8 cellular contexts compared by ENCODE assay signal in genomic region chr1:33342041-33342723, GRCh38. TPM values are rescaled to one million over a fixed set of nuclear protein-coding genes. Genes with fewer than 3 reads are reported as not detected.
A peak's percentile ranks its signal among the peaks of the same experiment; 100 is the strongest.
DNase-seq lines count a peak whose midpoint lies in the region; ATAC-seq and TF ChIP-seq lines count a peak whose summit lies in the region.

No MANE protein-coding gene starts in this region.

- intact Hi-C loops in lower leg skin (cut with DNase I; ENCODE audit: low total_unique reads) = no loop called here
- intact Hi-C loops in transverse colon (cut with DNase I; ENCODE audit: low total_unique reads) = no loop called here

- peaks cover 73% of the 10 kb centered on the region for H3K4me1 Mint-ChIP-seq in GM23338

- H3K4me3 ChIP-seq in GM23338 (peak overlapping the region; percentile 11; the same call in 1 of the 2 replicates), lower leg skin (ENCODE audit: low read depth, poor library complexity, severe bottlenecking) (no peak overlapping the region), transverse colon (peak overlapping the region in 1 of 4 donors; percentile 19)

- H3K27me3 ChIP-seq in GM23338 (ENCODE audit: insufficient read depth) (peaks cover 87% of the 10 kb centered on the region), transverse colon (no peaks in the 10 kb centered on the region)

- no peaks in the 10 kb centered on the region for H3K36me3 Mint-ChIP-seq in GM23338 (ENCODE audit: low read depth)

- peaks cover 19% of the 10 kb centered on the region for H4K20me1 ChIP-seq in GM23338 (replicated peaks; ENCODE audit: insufficient read depth)

- peak overlapping the region; percentile 74 for H3K4me2 ChIP-seq in GM23338

- in situ Hi-C loops in transverse colon (cut with MboI; ENCODE audit: low pct_ligation_motif_present in 1 of 4, low pct_unique_long_range_greater_than_20kb in 1 of 4, low sequenced_read_pairs in 3 of 4) = no loop called here

- H3K9me3 Mint-ChIP-seq in GM23338 = no peaks in the 10 kb centered on the region

- no peaks in the 10 kb centered on the region for H3K9me3 ChIP-seq in transverse colon

- ATAC-seq in GM23338 (peak; percentile 74), GM19467 (IDR thresholded peaks at IDR 0.05; ENCODE audit: unreplicated experiment) (no peak)

- no peak overlapping the region for H3K27ac ChIP-seq in GM23338 (ENCODE audit: low read depth)
- peak overlapping the region; percentile 95 to 99 (median 98) for H3K27ac ChIP-seq in transverse colon

- 9 to 30% methylated on average over 6 to 7 of the region's 7 CpGs for WGBS in lower leg skin, 2 donors
- WGBS in transverse colon (ENCODE audit: low coverage in 1 of 2), 2 donors = 19% methylated on average over 6 of the region's 7 CpGs; no CpG with 5 or more reads in 1 of the 2 donors

- H3K9me2 ChIP-seq in GM23338 (ENCODE audit: insufficient read depth) = no peaks in the 10 kb centered on the region

- TF ChIP-seq POLR2A in lower leg skin (IDR thresholded peaks at IDR 0.05) (no peak), transverse colon (IDR thresholded peaks at IDR 0.05) (no peak)

- DNase-seq in GM23338 (ENCODE audit: low spot score) (peak; percentile 65), NCI-H526 (lab: John Stamatoyannopoulos, UW) (peak; percentile 92 to 95), dermis microvascular lymphatic vessel endothelial cell (ENCODE audit: low read depth in 2 of 2) (peak; percentile 87 to 98), lower leg skin (ENCODE audit: low spot score in 2 of 2) (peak; percentile 89 to 94), transverse colon (peak; percentile 77), GDM1 (lab: John Stamatoyannopoulos, UW) (no peak), NOMO-1 treated with dmso at 0.1 percent for 144 hours (lab: John Stamatoyannopoulos, UW; ENCODE audit: unreplicated experiment) (no peak)

- no peak overlapping the region for H2AFZ ChIP-seq in GM23338

- peaks cover 63% of the 10 kb centered on the region for H3K4me1 ChIP-seq in GM23338 (ENCODE audit: insufficient read depth)
- H3K4me1 ChIP-seq in transverse colon = peaks cover 86 to 100% (median 94%) of the 10 kb centered on the region in 4 donors

- no peak for TF ChIP-seq CTCF in GM23338 (conservative IDR thresholded peaks at IDR 0.05; ENCODE audit: low read depth in 2 of 2)
- no peak for TF ChIP-seq CTCF in lower leg skin (IDR thresholded peaks at IDR 0.05)
- no peak for TF ChIP-seq CTCF in transverse colon (IDR thresholded peaks at IDR 0.05)

- H3K27ac Mint-ChIP-seq in GM23338 = no peak overlapping the region

- no peaks in the 10 kb centered on the region for H3K79me2 ChIP-seq in GM23338 (replicated peaks; ENCODE audit: insufficient read depth)

- peaks cover 36% of the 10 kb centered on the region for H3K27me3 Mint-ChIP-seq in GM23338 (ENCODE audit: insufficient read depth, low read depth, poor library complexity)

- H3K4me3 Mint-ChIP-seq in GM23338 = peak overlapping the region; percentile 58

- H3K36me3 ChIP-seq in GM23338 (ENCODE audit: insufficient read depth) (no peaks in the 10 kb centered on the region), transverse colon (no peaks in the 10 kb centered on the region)

- 0 out of 2 replicates have a peak, but pooled peaks cover 8% of the 10 kb centered on the region for H3F3A ChIP-seq in GM23338 (replicated peaks; ENCODE audit: low read depth)

- no peak for TF ChIP-seq EP300 in transverse colon (IDR thresholded peaks at IDR 0.05; ENCODE audit: low read depth)

TF ChIP-seq in GM23338, 12 proteins besides CTCF, POLR2A, EP300 and RAD21:
- peak; percentile 3; the same call in 1 of the 2 replicates for TF ChIP-seq ZNF462 (CRISPR knock-in tag; IDR thresholded peaks at IDR 0.05)
- TF ChIP-seq CREB1 (CRISPR knock-in tag; IDR thresholded peaks at IDR 0.05; ENCODE audit: low read depth) = no peak

RNA-seq across cellular contexts. Expression of gene A3GALT2, which starts 21.3 kb away (rescaled TPM):
- total RNA-seq in GM23338 (2014; rRNA removed; shearing (Covaris generic)) = not detected in 2 replicates
- not detected in 2 replicates for polyA plus RNA-seq in GM23338 (2016; fragmentation: Nextera tagmentation; extraction: Ambion mirVana)
- total RNA-seq in dermis microvascular lymphatic vessel endothelial cell = not detected in 2 replicates
- total RNA-seq in lower leg skin = not detected
- not detected for total RNA-seq in transverse colon

Comparison
In these comparisons a context has a peak if more than half of its experiments do, and no peak if none do; other contexts are left out.
1. DNase-seq: peak in GM23338 (single experiment), NCI-H526 (2 of 2), dermis microvascular lymphatic vessel endothelial cell (2 of 2), lower leg skin (2 of 2) and transverse colon (single experiment); none in GDM1 (single experiment) and NOMO-1 treated with dmso at 0.1 percent for 144 hours (single experiment).